Comparison of ENCODE assay signal across 9 cellular contexts in the genomic region with DNA sequence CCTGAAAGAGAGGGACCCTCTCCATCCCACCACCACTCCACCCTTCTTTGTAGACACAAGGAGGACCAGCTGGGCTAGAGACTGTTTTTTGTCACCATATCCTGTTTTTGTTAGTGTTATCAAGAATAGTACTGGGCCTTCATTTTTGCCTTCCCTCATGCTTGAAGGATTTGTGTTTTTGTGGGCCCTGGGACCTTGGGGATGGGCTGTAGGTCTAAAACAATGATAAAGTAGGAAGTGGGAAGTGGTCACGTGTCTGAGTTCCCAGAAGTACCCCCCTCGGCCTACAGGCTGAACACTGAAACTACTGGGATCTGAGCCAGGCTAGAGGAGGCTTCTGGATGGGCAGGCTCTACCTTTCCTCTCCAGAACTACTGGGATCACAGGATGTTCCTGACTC. TPM values are rescaled to one million over a fixed set of nuclear protein-coding genes. Genes with fewer than 3 reads are reported as not detected.
DNase-seq lines count a peak whose midpoint lies in the region; ATAC-seq and TF ChIP-seq lines count a peak whose summit lies in the region.
"Had no signal": no experiment of that assay in that cellular context is flagged by ENCODE, and none has a peak within 500 bp of the region (broad histone marks: within the 10 kb centered on the region; RNA-seq: fewer than 3 reads in every experiment).

No MANE protein-coding gene starts in this region.

- TF ChIP-seq CTCF in DND-41 (IDR thresholded peaks at IDR 0.05; ENCODE audit: borderline replicate concordance, extremely low read depth, low read length, poor library complexity, severe bottlenecking) = no peak
- no peak for TF ChIP-seq CTCF in OCI-LY7 (conservative IDR thresholded peaks at IDR 0.05; ENCODE audit: low read length)
- no peak for TF ChIP-seq CTCF in ovary (IDR thresholded peaks at IDR 0.05)

- no TSS peak for BruUV-seq in OCI-LY7 (replicated peaks; lab: Mats Ljungman, UMichigan)

- POLR2A ChIA-PET in OCI-LY7 (lab: Charles Lee) = interaction anchor here (0.5 to 1.3 kb wide), 4 partner anchors 9 to 232 kb away, joined by 3 to 4 read pairs (median 4); a partner anchor contains a TSS

- 1 to 9% (median 5%) methylated on average over 2 of the region's 2 CpGs for WGBS in ovary, 3 donors

- peaks cover 23% of the 10 kb centered on the region for H3K36me3 ChIP-seq in DND-41 (ENCODE audit: insufficient read depth, low read length)
- peaks cover 23% of the 10 kb centered on the region for H3K36me3 ChIP-seq in OCI-LY7 (ENCODE audit: insufficient read depth, low read length)
- peaks cover 9 to 20% of the 10 kb centered on the region in 2 donors for H3K36me3 ChIP-seq in duodenal mucosa (ENCODE audit: control insufficient read depth in 1 of 2, insufficient read depth in 2 of 2, low read length in 2 of 2)
- H3K36me3 ChIP-seq in ovary = no peaks in the 10 kb centered on the region

- H3K4me2 ChIP-seq in DND-41 (ENCODE audit: insufficient read depth, low read length) = no peak overlapping the region
- peak overlapping the region; percentile 49 for H3K4me2 ChIP-seq in OCI-LY7 (ENCODE audit: low read length)

- H3K4me3 ChIP-seq in DND-41 (ENCODE audit: low read depth in 1 of 2, low read length in 2 of 2) (no peak overlapping the region), OCI-LY7 (ENCODE audit: low read depth, low read length, poor library complexity, severe bottlenecking) (no peak overlapping the region), duodenal mucosa (ENCODE audit: low read depth in 1 of 2, low read length in 2 of 2) (peak overlapping the region in 1 of 2 donors; percentile 40), ovary (no peak overlapping the region)

- H3K27ac ChIP-seq in DND-41 (ENCODE audit: low read length) (peak overlapping the region; percentile 25), OCI-LY7 (ENCODE audit: low read depth, low read length, poor library complexity, severe bottlenecking) (peak overlapping the region; percentile 46), duodenal mucosa (ENCODE audit: low read depth, low read length) (peak overlapping the region; percentile 62), ovary (peak overlapping the region; percentile 82 to 86)

- no peaks in the 10 kb centered on the region for H3K9me2 ChIP-seq in OCI-LY7 (ENCODE audit: insufficient read depth, low read length)

- H3K27me3 ChIP-seq in DND-41 (ENCODE audit: insufficient read depth, low read length, poor library complexity) (no peaks in the 10 kb centered on the region), duodenal mucosa (ENCODE audit: control insufficient read depth in 1 of 2, insufficient read depth in 2 of 2, low read length in 2 of 2) (no peaks in the 10 kb centered on the region), ovary (no peaks in the 10 kb centered on the region)

- H2AFZ ChIP-seq in DND-41 (ENCODE audit: low read depth, low read length) (no peak overlapping the region), OCI-LY7 (ENCODE audit: low read length) (peak overlapping the region; percentile 10; the same call in 1 of the 2 replicates)

- no peak for DNase-seq in DND-41
- peak; percentile 49 for DNase-seq in OCI-LY7 (ENCODE audit: low spot score)
- DNase-seq in ovary = peak; percentile 61 to 74 (median 66)
- DNase-seq in SIG-M5 (lab: John Stamatoyannopoulos, UW) = no peak
- no peak for DNase-seq in pons (ENCODE audit: low spot score)
- no peak for DNase-seq in Ammon's horn (ENCODE audit: low spot score)
- DNase-seq: activated effector memory CD4-positive, alpha-beta T cell treated with Interleukin-2 at 50 U/mL for 16 hours had no signal

- peaks cover 14% of the 10 kb centered on the region for H3K79me2 ChIP-seq in DND-41 (ENCODE audit: insufficient read depth, low read length)
- peaks cover 40% of the 10 kb centered on the region; the same call in 1 of the 2 replicates for H3K79me2 ChIP-seq in OCI-LY7 (ENCODE audit: insufficient read depth, low read depth, low read length)

- H3K9me3 ChIP-seq in DND-41 (ENCODE audit: insufficient read depth, low read length, severe bottlenecking) = no peaks in the 10 kb centered on the region
- no peaks in the 10 kb centered on the region for H3K9me3 ChIP-seq in OCI-LY7 (ENCODE audit: low read length)
- H3K9me3 ChIP-seq in duodenal mucosa (ENCODE audit: control insufficient read depth in 1 of 2, low read length in 2 of 2) = no peaks in the 10 kb centered on the region
- H3K9me3 ChIP-seq in ovary = no peaks in the 10 kb centered on the region

- TF ChIP-seq POLR2A in ovary (IDR thresholded peaks at IDR 0.05) = no peak

- no peak for TF ChIP-seq EP300 in ovary (IDR thresholded peaks at IDR 0.05)

- peak; percentile 12; the same call in 1 of the 3 replicates for ATAC-seq in DND-41 (ENCODE audit: insufficient read depth, low read depth)
- no peak for ATAC-seq in GM19467 (IDR thresholded peaks at IDR 0.05; ENCODE audit: unreplicated experiment)

- H3K4me1 ChIP-seq in DND-41 (ENCODE audit: insufficient read depth, low read length) (no peaks in the 10 kb centered on the region), OCI-LY7 (ENCODE audit: insufficient read depth, low read length, poor library complexity, severe bottlenecking) (peaks cover 78% of the 10 kb centered on the region), duodenal mucosa (ENCODE audit: control insufficient read depth in 1 of 2, insufficient read depth in 2 of 2, low read length in 2 of 2) (peaks cover 40 to 50% of the 10 kb centered on the region in 2 donors), ovary (ENCODE audit: insufficient read depth) (peaks cover 46% of the 10 kb centered on the region)

- intact Hi-C loops in OCI-LY7 (cut with micrococcal nuclease; ENCODE audit: unreplicated experiment) (no loop called here), ovary (cut with DNase I) (loop anchor here in 2 of 4 donors (2.0 to 5.0 kb wide), 2 partner anchors 19 to 66 kb away; a partner anchor contains a TSS)

- peaks cover 7% of the 10 kb centered on the region; the same call in 1 of the 2 replicates for H4K20me1 ChIP-seq in DND-41 (ENCODE audit: insufficient read depth, low read length)
- H4K20me1 ChIP-seq in OCI-LY7 (ENCODE audit: insufficient read depth, low read length) = no peaks in the 10 kb centered on the region

- CTCF ChIA-PET in OCI-LY7 (lab: Charles Lee; ENCODE audit: unreplicated experiment) = interaction anchor here (0.5 kb wide), 1 partner anchor 20 kb away, joined by 3 read pairs; no protein-coding TSS in a partner anchor

- H3K9ac ChIP-seq in DND-41 (ENCODE audit: low read depth, low read length) (no peak overlapping the region), duodenal mucosa (ENCODE audit: low read depth in 1 of 2, low read length in 2 of 2) (peak overlapping the region in 1 of 2 donors; percentile 30)

RNA-seq across cellular contexts. Expression of a gene that starts 8.9 kb away (rescaled TPM):
- total RNA-seq in OCI-LY7 (2014; rRNA removed; shearing (Covaris generic)) = 7.9 and 11.5 TPM in 2 replicates
- total RNA-seq in OCI-LY7 (2022) (15.2 and 17.1 TPM in 2 replicates), ovary (100 to 1,000 TPM in 1 of 7 donors, 10 to 100 TPM in 6; 44.7 to 115 (median 61.5) TPM)
- 10 to 100 TPM; 10.0 to 55.9 TPM for polyA plus RNA-seq in ovary

RNA-seq across cellular contexts. Expression of a gene that starts 25.8 kb away (rescaled TPM):
- 1.2 and 1.5 TPM in 2 replicates for total RNA-seq in OCI-LY7 (2014; rRNA removed; shearing (Covaris generic))
- total RNA-seq in OCI-LY7 (2022) (12.7 and 14.0 TPM in 2 replicates), ovary (10 to 100 TPM in 2 of 7 donors, 1 to 10 TPM in 5; 3.2 to 10.1 (median 7.2) TPM)
- 1 to 10 TPM in 1 of 2 donors, not detected in 1; 4.0 TPM for polyA plus RNA-seq in ovary

RNA-seq across cellular contexts. Expression of a gene that starts 38.1 kb away (rescaled TPM):
- 30.3 and 39.2 TPM in 2 replicates for total RNA-seq in OCI-LY7 (2014; rRNA removed; shearing (Covaris generic))
- total RNA-seq in OCI-LY7 (2022) (72.0 and 75.5 TPM in 2 replicates), ovary (100 to 1,000 TPM in 3 of 7 donors, 10 to 100 TPM in 4; 65.2 to 133 (median 90.6) TPM)
- 10 to 100 TPM in 1 of 2 donors, 1 to 10 TPM in 1; 3.5 to 50.3 TPM for polyA plus RNA-seq in ovary

RNA-seq across cellular contexts. Expression of a gene that starts 38.3 kb away (rescaled TPM):
- total RNA-seq in OCI-LY7 (2014; rRNA removed; shearing (Covaris generic)) = 0.16 TPM in 1 of 2 replicates, not detected in the other
- 1.2 and 1.7 TPM in 2 replicates for total RNA-seq in OCI-LY7 (2022)
- 1 to 10 TPM in 3 of 7 donors, under 1 TPM in 4; 0.34 to 2.2 (median 0.84) TPM for total RNA-seq in ovary
- polyA plus RNA-seq in ovary = under 1 TPM; 0.33 to 0.63 TPM

RNA-seq across cellular contexts. Expression of a gene that starts 54.3 kb away (rescaled TPM):
- 8.8 and 27.6 TPM in 2 replicates for total RNA-seq in OCI-LY7 (2014; rRNA removed; shearing (Covaris generic))
- total RNA-seq in OCI-LY7 (2022) (32.3 and 38.3 TPM in 2 replicates), ovary (100 to 1,000 TPM in 3 of 7 donors, 10 to 100 TPM in 4; 24.3 to 185 (median 67.5) TPM)
- polyA plus RNA-seq in ovary = 10 to 100 TPM; 42.4 to 56.2 TPM

Comparison
In these comparisons a context has a peak if more than half of its experiments do, and no peak if none do; other contexts are left out.
1. DNase-seq: peak in OCI-LY7 (single experiment) and ovary (5 of 5); none in DND-41 (single experiment), SIG-M5 (single experiment), pons (single experiment) and Ammon's horn (single experiment).
2. H3K27ac ChIP-seq: peak in every context shown above with its lines; median percentile 84 in ovary; 62 in duodenal mucosa; 46 in OCI-LY7; 25 in DND-41.